Comparison of ENCODE assay signal across 8 cellular contexts in genomic region chr13:52405767-52406494, GRCh38. TPM values are rescaled to one million over a fixed set of nuclear protein-coding genes. Genes with fewer than 3 reads are reported as not detected.
DNase-seq lines count a peak whose midpoint lies in the region; ATAC-seq lines count a peak whose summit lies in the region.

THSD1 (minus strand) TSS chr13:52406172; CDS start chr13:52402600, 3,572 bp downstream.

- 1 to 2% methylated on average over 56 to 68 of the region's 68 CpGs for WGBS in esophagus, 2 donors
- 1% methylated on average over 68 of the region's 68 CpGs for WGBS in urinary bladder

- H3K27me3 ChIP-seq in esophagus (ENCODE audit: control insufficient read depth in 1 of 2, insufficient read depth in 2 of 2, low read length in 2 of 2) (no peaks in the 10 kb centered on the region), mucosa of rectum (ENCODE audit: control insufficient read depth in 2 of 2, insufficient read depth in 2 of 2, low read length in 2 of 2) (peaks cover 5 to 8% of the 10 kb centered on the region in 2 donors)

- H3K4me1 ChIP-seq in esophagus (ENCODE audit: control insufficient read depth in 2 of 2, insufficient read depth in 2 of 2, low read length in 1 of 2) (peaks cover 0 to 4% of the 10 kb centered on the region in 2 donors), mucosa of rectum (ENCODE audit: control insufficient read depth in 2 of 2, insufficient read depth in 2 of 2, low read length in 2 of 2) (peaks cover 0 to 8% of the 10 kb centered on the region in 2 donors), urinary bladder (ENCODE audit: insufficient read depth) (no peaks in the 10 kb centered on the region)

- H3K36me3 ChIP-seq in esophagus (ENCODE audit: control insufficient read depth in 2 of 2, insufficient read depth in 2 of 2, low read length in 1 of 2) (no peaks in the 10 kb centered on the region), mucosa of rectum (ENCODE audit: control insufficient read depth in 2 of 2, insufficient read depth in 2 of 2, low read length in 2 of 2) (peaks cover 0 to 2% of the 10 kb centered on the region in 2 donors), urinary bladder (ENCODE audit: insufficient read depth) (no peaks in the 10 kb centered on the region)

- peak within 1 kb of the TSS; percentile 53 to 56 for H3K4me3 ChIP-seq in esophagus (ENCODE audit: low read depth in 1 of 2, low read length in 2 of 2)
- H3K4me3 ChIP-seq in mucosa of rectum (ENCODE audit: low read length in 2 of 2) = peak within 1 kb of the TSS; percentile 44 to 46
- H3K4me3 ChIP-seq in urinary bladder (ENCODE audit: low read depth, low read length) = peak within 1 kb of the TSS; percentile 35

- ATAC-seq in HG02981 (IDR thresholded peaks at IDR 0.05; ENCODE audit: unreplicated experiment) = peak; percentile 49
- no peak for ATAC-seq in HG03378 (IDR thresholded peaks at IDR 0.05; ENCODE audit: unreplicated experiment)

- peak within 1 kb of the TSS in 1 of 2 donors; percentile 37 for H3K9ac ChIP-seq in mucosa of rectum (ENCODE audit: low read depth in 1 of 2, low read length in 2 of 2)

- DNase-seq in NCI-H748 (lab: John Stamatoyannopoulos, UW; ENCODE audit: unreplicated experiment) (peak; percentile 78), NCI-H748 treated with DMSO at 0.1 percent for 48 hours (lab: John Stamatoyannopoulos, UW) (no peak)
- DNase-seq in activated CD4-positive, alpha-beta T cell treated with anti-CD3 and anti-CD28 coated beads, Interleukin-2, amount 50 U/mL, for 48 hours = peak; percentile 14 to 21

- no peaks in the 10 kb centered on the region for H3K9me3 ChIP-seq in esophagus (ENCODE audit: control insufficient read depth in 2 of 2, insufficient read depth in 1 of 2, low read depth in 1 of 2, low read length in 1 of 2)
- H3K9me3 ChIP-seq in mucosa of rectum (ENCODE audit: control insufficient read depth in 2 of 2, low read length in 2 of 2) = no peaks in the 10 kb centered on the region

- H3K27ac ChIP-seq in esophagus (ENCODE audit: low read depth in 2 of 2, low read length in 1 of 2) (peak within 1 kb of the TSS in 1 of 2 donors; percentile 38), mucosa of rectum (ENCODE audit: low read depth in 2 of 2, low read length in 2 of 2) (no peak within 1 kb of the TSS), urinary bladder (ENCODE audit: low read depth) (no peak within 1 kb of the TSS)

RNA-seq across cellular contexts. Expression of gene THSD1, which starts in this region (rescaled TPM):
- polyA plus RNA-seq in esophagus (1 to 10 TPM; 1.4 to 2.0 TPM), urinary bladder (7.3 TPM)
- 15.1 TPM for total RNA-seq in urinary bladder
